Comparison of ENCODE assay signal across 1 cellular context in genomic region chr1:155062702-155063411, GRCh38.
A peak's percentile ranks its signal among the peaks of the same experiment; 100 is the strongest.
TF ChIP-seq lines count a peak whose summit lies in the region.

No MANE protein-coding gene starts in this region.

TF ChIP-seq in K562, 482 proteins besides CTCF, POLR2A, EP300 and RAD21 (continues in another document):
- TF ChIP-seq DLX4 (CRISPR knock-in tag; IDR thresholded peaks at IDR 0.05) = no peak
- TF ChIP-seq MED1 (CRISPR knock-in tag; IDR thresholded peaks at IDR 0.05; ENCODE audit: borderline replicate concordance) = no peak
- TF ChIP-seq FOXK1 (CRISPR knock-in tag; IDR thresholded peaks at IDR 0.05; ENCODE audit: borderline replicate concordance) = no peak
- no peak for TF ChIP-seq ZNF23 (CRISPR knock-in tag; IDR thresholded peaks at IDR 0.05)
- TF ChIP-seq ZNF79 (CRISPR knock-in tag; IDR thresholded peaks at IDR 0.05; ENCODE audit: low read depth) = no peak
- no peak for TF ChIP-seq CCNT2 (IDR thresholded peaks at IDR 0.05; ENCODE audit: borderline replicate concordance, extremely low read depth, insufficient read length, low read depth, low read length)
- peak; percentile 87; the same call in 1 of the 2 replicates for TF ChIP-seq PREB (CRISPR knock-in tag; IDR thresholded peaks at IDR 0.05)
- TF ChIP-seq NR4A1 (CRISPR knock-in tag; IDR thresholded peaks at IDR 0.05) = no peak
- no peak for TF ChIP-seq NR4A1 (tag; IDR thresholded peaks at IDR 0.05)
- no peak for TF ChIP-seq MXD1 (CRISPR knock-in tag; IDR thresholded peaks at IDR 0.05; ENCODE audit: borderline replicate concordance, poor library complexity, severe bottlenecking)
- peak; percentile 64 for TF ChIP-seq FIP1L1 (IDR thresholded peaks at IDR 0.05; ENCODE audit: low read depth, low read length, poor library complexity, severe bottlenecking)
- no peak for TF ChIP-seq LEF1 (IDR thresholded peaks at IDR 0.05)
- no peak for TF ChIP-seq HNRNPUL1 (IDR thresholded peaks at IDR 0.05; ENCODE audit: low read length)
- TF ChIP-seq MTA3 (IDR thresholded peaks at IDR 0.05; ENCODE audit: borderline replicate concordance) = no peak
- TF ChIP-seq SNIP1 (IDR thresholded peaks at IDR 0.05; ENCODE audit: low read depth) = no peak
- no peak for TF ChIP-seq HSF4 (CRISPR knock-in tag; IDR thresholded peaks at IDR 0.05; ENCODE audit: borderline replicate concordance)
- TF ChIP-seq NCOA6 (IDR thresholded peaks at IDR 0.05) = no peak
- TF ChIP-seq KAT7 (CRISPR knock-in tag; IDR thresholded peaks at IDR 0.05; ENCODE audit: borderline replicate concordance) = peak; percentile 28; the same call in 1 of the 2 replicates
- no peak for TF ChIP-seq ZBTB34 (CRISPR knock-in tag; IDR thresholded peaks at IDR 0.05)
- no peak for TF ChIP-seq EP400 (IDR thresholded peaks at IDR 0.05)
- no peak for TF ChIP-seq ZNF668 (CRISPR knock-in tag; IDR thresholded peaks at IDR 0.05)
- no peak for TF ChIP-seq MITF (IDR thresholded peaks at IDR 0.05)
- no peak for TF ChIP-seq ZNF124 (CRISPR knock-in tag; IDR thresholded peaks at IDR 0.05)
- TF ChIP-seq BHLHE40 (IDR thresholded peaks at IDR 0.05; ENCODE audit: low read length) = peak; percentile 63; the same call in 1 of the 2 replicates
- no peak for TF ChIP-seq ZNF77 (CRISPR knock-in tag; IDR thresholded peaks at IDR 0.05)
- no peak for TF ChIP-seq OTX1 (CRISPR knock-in tag; IDR thresholded peaks at IDR 0.05)
- no peak for TF ChIP-seq ZFP1 (CRISPR knock-in tag; IDR thresholded peaks at IDR 0.05)
- no peak for TF ChIP-seq NCOA1 (IDR thresholded peaks at IDR 0.05; ENCODE audit: low read depth)
- no peak for TF ChIP-seq KAT8 (IDR thresholded peaks at IDR 0.05; ENCODE audit: low read depth)
- no peak for TF ChIP-seq ILK (tag; IDR thresholded peaks at IDR 0.05; ENCODE audit: borderline replicate concordance, low read depth)
- TF ChIP-seq SETDB1 (IDR thresholded peaks at IDR 0.05; ENCODE audit: low read length) = no peak
- TF ChIP-seq NEUROD1 (IDR thresholded peaks at IDR 0.05; ENCODE audit: borderline replicate concordance, low read depth, low read length, partially characterized antibody) = no peak
- TF ChIP-seq EGR1 (conservative IDR thresholded peaks at IDR 0.05) = no peak
- TF ChIP-seq ZNF408 (CRISPR knock-in tag; IDR thresholded peaks at IDR 0.05; ENCODE audit: low read depth) = no peak
- TF ChIP-seq TCF7 (IDR thresholded peaks at IDR 0.05; ENCODE audit: borderline replicate concordance) = no peak
- no peak for TF ChIP-seq ZNF282 (CRISPR knock-in tag; IDR thresholded peaks at IDR 0.05)
- TF ChIP-seq ZNF644 (tag; IDR thresholded peaks at IDR 0.05; ENCODE audit: low read depth) = no peak
- TF ChIP-seq SP1 (CRISPR knock-in tag; IDR thresholded peaks at IDR 0.05) = no peak; the same call in 1 of the 2 replicates
- TF ChIP-seq CBX3 (IDR thresholded peaks at IDR 0.05; ENCODE audit: borderline replicate concordance in 1 of 2, low read length in 2 of 2) = no peak
- TF ChIP-seq CREB1 (IDR thresholded peaks at IDR 0.05) = no peak
- TF ChIP-seq CREB1 (CRISPR knock-in tag; IDR thresholded peaks at IDR 0.05) = peak; percentile 35
- TF ChIP-seq BRCA1 (IDR thresholded peaks at IDR 0.05) = no peak
- TF ChIP-seq BRCA1 (CRISPR knock-in tag; IDR thresholded peaks at IDR 0.05) = no peak
- TF ChIP-seq ZNF316 (IDR thresholded peaks at IDR 0.05) = no peak
- TF ChIP-seq SMAD3 (CRISPR knock-in tag; conservative IDR thresholded peaks at IDR 0.05) = no peak
- peak; percentile 47 to 91; a peak in 2 of 4 replicates for TF ChIP-seq MAZ (CRISPR knock-in tag; conservative IDR thresholded peaks at IDR 0.05 in 1 of 2, IDR thresholded peaks at IDR 0.05 in 1 of 2)
- no peak for TF ChIP-seq HNRNPH1 (optimal IDR thresholded peaks at IDR 0.05; ENCODE audit: low read depth, low read length)
- no peak for TF ChIP-seq TEAD1 (CRISPR knock-in tag; IDR thresholded peaks at IDR 0.05)
- peak; percentile 10; the same call in 1 of the 2 replicates for TF ChIP-seq MAX (CRISPR knock-in tag; IDR thresholded peaks at IDR 0.05)
- no peak for TF ChIP-seq CBX8 (IDR thresholded peaks at IDR 0.05; ENCODE audit: borderline replicate concordance, extremely low read depth, low read depth, low read length, poor library complexity, severe bottlenecking)
- no peak for TF ChIP-seq RFX1 (IDR thresholded peaks at IDR 0.05)
- no peak for TF ChIP-seq KHSRP (IDR thresholded peaks at IDR 0.05)
- no peak for TF ChIP-seq ILF3 (IDR thresholded peaks at IDR 0.05; ENCODE audit: borderline replicate concordance)
- no peak for TF ChIP-seq RFX5 (IDR thresholded peaks at IDR 0.05; ENCODE audit: low read depth, low read length)
- no peak for TF ChIP-seq RHOXF2B (CRISPR knock-in tag; conservative IDR thresholded peaks at IDR 0.05)
- no peak for TF ChIP-seq HDAC1 (IDR thresholded peaks at IDR 0.05)
- TF ChIP-seq TCF7L2 (IDR thresholded peaks at IDR 0.05; ENCODE audit: low read depth, low read length) = no peak
- no peak for TF ChIP-seq NR2F6 (CRISPR knock-in tag; IDR thresholded peaks at IDR 0.05)
- no peak; a peak in 1 of 6 replicates for TF ChIP-seq ZBTB11 (CRISPR knock-in tag; IDR thresholded peaks at IDR 0.05)
- no peak for TF ChIP-seq E2F1 (CRISPR knock-in tag; IDR thresholded peaks at IDR 0.05)
- no peak for TF ChIP-seq ZNF592 (IDR thresholded peaks at IDR 0.05)
- 0 out of 2 replicates have a peak, but pooled peaks have one; percentile 5 for TF ChIP-seq SIN3B (IDR thresholded peaks at IDR 0.05; ENCODE audit: low read depth)
- no peak for TF ChIP-seq ZKSCAN8 (CRISPR knock-in tag; IDR thresholded peaks at IDR 0.05)
- TF ChIP-seq CBX5 (IDR thresholded peaks at IDR 0.05; ENCODE audit: borderline replicate concordance, low read depth) = no peak
- TF ChIP-seq ID3 (CRISPR knock-in tag; IDR thresholded peaks at IDR 0.05) = no peak
- TF ChIP-seq ID3 (tag; IDR thresholded peaks at IDR 0.05) = no peak
